ENCODE assay signal across 1 cellular context in the genomic region with DNA sequence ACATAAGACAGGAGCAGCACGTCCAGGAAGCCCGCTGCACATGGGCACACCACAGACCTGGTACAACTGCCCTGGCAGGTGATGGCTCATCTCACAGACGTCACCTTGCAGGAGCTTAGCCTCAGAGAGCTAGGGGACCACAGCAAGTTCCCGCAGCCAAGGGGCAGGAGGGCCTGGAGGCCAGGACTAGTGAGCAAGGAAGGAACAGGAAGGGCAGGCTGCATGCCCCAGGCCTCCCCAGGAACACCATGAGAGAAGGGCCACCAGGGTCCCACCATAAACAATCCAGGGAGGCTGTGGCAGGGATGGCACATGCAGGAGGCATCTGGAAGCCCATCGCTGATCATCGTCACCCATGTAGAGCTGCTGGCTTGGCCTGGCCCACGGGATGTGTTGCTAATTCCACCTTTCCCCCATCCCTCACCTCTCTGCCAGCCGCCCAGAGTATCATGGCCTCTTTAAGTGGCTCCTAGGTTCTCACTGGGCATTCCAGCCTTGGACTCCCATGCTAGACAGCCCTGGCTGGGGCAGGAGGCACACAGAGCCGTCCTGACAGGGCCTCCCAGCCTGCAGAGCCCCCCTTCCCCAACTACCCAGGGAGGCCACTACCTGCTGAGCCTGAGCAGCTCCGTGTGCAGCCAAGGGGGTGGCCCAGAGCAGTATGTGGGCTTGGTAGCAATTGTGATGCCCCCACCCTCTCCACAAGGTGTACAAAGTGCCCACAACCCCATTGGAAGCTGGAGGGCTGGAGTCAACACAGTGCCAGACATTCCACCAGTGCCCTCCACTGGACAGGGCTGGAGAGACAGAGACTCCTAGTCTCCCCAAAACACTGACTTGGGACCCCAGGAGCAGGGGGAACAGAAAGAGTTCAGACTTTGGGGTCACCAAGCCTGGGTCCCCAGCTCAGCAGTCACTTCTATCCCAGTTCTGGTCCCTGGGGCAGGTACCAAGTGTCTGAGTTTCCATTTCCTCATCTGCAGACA.
TF ChIP-seq lines count a peak whose summit lies in the region.

No MANE protein-coding gene starts in this region.

TF ChIP-seq in H1, 55 proteins besides CTCF, POLR2A, EP300 and RAD21 (continued from another document):
- TF ChIP-seq HDAC2 (IDR thresholded peaks at IDR 0.05; ENCODE audit: borderline replicate concordance in 1 of 2, low read depth in 2 of 2, low read length in 2 of 2) (no peak), SRF (IDR thresholded peaks at IDR 0.05; ENCODE audit: low read depth, low read length) (no peak), EGR1 (IDR thresholded peaks at IDR 0.05; ENCODE audit: borderline replicate concordance, low read depth, low read length) (no peak), MAFK (IDR thresholded peaks at IDR 0.05; ENCODE audit: low read depth, low read length) (no peak), CTBP2 (IDR thresholded peaks at IDR 0.05; ENCODE audit: borderline replicate concordance, insufficient read depth, insufficient read length, low read length) (no peak)
- TF ChIP-seq, protein P1, sequence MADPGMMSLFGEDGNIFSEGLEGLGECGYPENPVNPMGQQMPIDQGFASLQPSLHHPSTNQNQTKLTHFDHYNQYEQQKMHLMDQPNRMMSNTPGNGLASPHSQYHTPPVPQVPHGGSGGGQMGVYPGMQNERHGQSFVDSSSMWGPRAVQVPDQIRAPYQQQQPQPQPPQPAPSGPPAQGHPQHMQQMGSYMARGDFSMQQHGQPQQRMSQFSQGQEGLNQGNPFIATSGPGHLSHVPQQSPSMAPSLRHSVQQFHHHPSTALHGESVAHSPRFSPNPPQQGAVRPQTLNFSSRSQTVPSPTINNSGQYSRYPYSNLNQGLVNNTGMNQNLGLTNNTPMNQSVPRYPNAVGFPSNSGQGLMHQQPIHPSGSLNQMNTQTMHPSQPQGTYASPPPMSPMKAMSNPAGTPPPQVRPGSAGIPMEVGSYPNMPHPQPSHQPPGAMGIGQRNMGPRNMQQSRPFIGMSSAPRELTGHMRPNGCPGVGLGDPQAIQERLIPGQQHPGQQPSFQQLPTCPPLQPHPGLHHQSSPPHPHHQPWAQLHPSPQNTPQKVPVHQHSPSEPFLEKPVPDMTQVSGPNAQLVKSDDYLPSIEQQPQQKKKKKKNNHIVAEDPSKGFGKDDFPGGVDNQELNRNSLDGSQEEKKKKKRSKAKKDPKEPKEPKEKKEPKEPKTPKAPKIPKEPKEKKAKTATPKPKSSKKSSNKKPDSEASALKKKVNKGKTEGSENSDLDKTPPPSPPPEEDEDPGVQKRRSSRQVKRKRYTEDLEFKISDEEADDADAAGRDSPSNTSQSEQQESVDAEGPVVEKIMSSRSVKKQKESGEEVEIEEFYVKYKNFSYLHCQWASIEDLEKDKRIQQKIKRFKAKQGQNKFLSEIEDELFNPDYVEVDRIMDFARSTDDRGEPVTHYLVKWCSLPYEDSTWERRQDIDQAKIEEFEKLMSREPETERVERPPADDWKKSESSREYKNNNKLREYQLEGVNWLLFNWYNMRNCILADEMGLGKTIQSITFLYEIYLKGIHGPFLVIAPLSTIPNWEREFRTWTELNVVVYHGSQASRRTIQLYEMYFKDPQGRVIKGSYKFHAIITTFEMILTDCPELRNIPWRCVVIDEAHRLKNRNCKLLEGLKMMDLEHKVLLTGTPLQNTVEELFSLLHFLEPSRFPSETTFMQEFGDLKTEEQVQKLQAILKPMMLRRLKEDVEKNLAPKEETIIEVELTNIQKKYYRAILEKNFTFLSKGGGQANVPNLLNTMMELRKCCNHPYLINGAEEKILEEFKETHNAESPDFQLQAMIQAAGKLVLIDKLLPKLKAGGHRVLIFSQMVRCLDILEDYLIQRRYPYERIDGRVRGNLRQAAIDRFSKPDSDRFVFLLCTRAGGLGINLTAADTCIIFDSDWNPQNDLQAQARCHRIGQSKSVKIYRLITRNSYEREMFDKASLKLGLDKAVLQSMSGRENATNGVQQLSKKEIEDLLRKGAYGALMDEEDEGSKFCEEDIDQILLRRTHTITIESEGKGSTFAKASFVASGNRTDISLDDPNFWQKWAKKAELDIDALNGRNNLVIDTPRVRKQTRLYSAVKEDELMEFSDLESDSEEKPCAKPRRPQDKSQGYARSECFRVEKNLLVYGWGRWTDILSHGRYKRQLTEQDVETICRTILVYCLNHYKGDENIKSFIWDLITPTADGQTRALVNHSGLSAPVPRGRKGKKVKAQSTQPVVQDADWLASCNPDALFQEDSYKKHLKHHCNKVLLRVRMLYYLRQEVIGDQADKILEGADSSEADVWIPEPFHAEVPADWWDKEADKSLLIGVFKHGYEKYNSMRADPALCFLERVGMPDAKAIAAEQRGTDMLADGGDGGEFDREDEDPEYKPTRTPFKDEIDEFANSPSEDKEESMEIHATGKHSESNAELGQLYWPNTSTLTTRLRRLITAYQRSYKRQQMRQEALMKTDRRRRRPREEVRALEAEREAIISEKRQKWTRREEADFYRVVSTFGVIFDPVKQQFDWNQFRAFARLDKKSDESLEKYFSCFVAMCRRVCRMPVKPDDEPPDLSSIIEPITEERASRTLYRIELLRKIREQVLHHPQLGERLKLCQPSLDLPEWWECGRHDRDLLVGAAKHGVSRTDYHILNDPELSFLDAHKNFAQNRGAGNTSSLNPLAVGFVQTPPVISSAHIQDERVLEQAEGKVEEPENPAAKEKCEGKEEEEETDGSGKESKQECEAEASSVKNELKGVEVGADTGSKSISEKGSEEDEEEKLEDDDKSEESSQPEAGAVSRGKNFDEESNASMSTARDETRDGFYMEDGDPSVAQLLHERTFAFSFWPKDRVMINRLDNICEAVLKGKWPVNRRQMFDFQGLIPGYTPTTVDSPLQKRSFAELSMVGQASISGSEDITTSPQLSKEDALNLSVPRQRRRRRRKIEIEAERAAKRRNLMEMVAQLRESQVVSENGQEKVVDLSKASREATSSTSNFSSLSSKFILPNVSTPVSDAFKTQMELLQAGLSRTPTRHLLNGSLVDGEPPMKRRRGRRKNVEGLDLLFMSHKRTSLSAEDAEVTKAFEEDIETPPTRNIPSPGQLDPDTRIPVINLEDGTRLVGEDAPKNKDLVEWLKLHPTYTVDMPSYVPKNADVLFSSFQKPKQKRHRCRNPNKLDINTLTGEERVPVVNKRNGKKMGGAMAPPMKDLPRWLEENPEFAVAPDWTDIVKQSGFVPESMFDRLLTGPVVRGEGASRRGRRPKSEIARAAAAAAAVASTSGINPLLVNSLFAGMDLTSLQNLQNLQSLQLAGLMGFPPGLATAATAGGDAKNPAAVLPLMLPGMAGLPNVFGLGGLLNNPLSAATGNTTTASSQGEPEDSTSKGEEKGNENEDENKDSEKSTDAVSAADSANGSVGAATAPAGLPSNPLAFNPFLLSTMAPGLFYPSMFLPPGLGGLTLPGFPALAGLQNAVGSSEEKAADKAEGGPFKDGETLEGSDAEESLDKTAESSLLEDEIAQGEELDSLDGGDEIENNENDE (IDR thresholded peaks at IDR 0.05; ENCODE audit: insufficient replicate concordance, low read length): no peak
